2 cellular contexts compared by ENCODE assay signal in genomic region chr19:19334989-19335344, GRCh38.
TF ChIP-seq lines count a peak whose summit lies in the region.

No MANE protein-coding gene starts in this region.

TF ChIP-seq in HepG2, 621 proteins besides CTCF, POLR2A, EP300 and RAD21:
- TF ChIP-seq NFE2 (CRISPR knock-in tag; IDR thresholded peaks at IDR 0.05) = no peak
- no peak for TF ChIP-seq SNAPC5 (CRISPR knock-in tag; IDR thresholded peaks at IDR 0.05; ENCODE audit: borderline replicate concordance)
- peak; percentile 72 for TF ChIP-seq RBM22 (optimal IDR thresholded peaks at IDR 0.05; ENCODE audit: low read length)
- TF ChIP-seq SKI (IDR thresholded peaks at IDR 0.05; ENCODE audit: partially characterized antibody) = no peak
- TF ChIP-seq ZNF232 (CRISPR knock-in tag; IDR thresholded peaks at IDR 0.05; ENCODE audit: borderline replicate concordance) = no peak
- TF ChIP-seq IRX3 (CRISPR knock-in tag; IDR thresholded peaks at IDR 0.05; ENCODE audit: borderline replicate concordance, low read depth) = no peak
- no peak for TF ChIP-seq PRDM10 (CRISPR knock-in tag; IDR thresholded peaks at IDR 0.05; ENCODE audit: low read depth)
- TF ChIP-seq ZNF883 (CRISPR knock-in tag; IDR thresholded peaks at IDR 0.05; ENCODE audit: not compliant biosample characterization) = no peak
- no peak for TF ChIP-seq GLMP (CRISPR knock-in tag; IDR thresholded peaks at IDR 0.05; ENCODE audit: borderline replicate concordance)
TF ChIP-seq in HepG2: peak in this region for 1.

TF ChIP-seq in H1, 55 proteins besides CTCF, POLR2A, EP300 and RAD21:
- no peak for TF ChIP-seq MAX (IDR thresholded peaks at IDR 0.05)
- no peak for TF ChIP-seq MAFK (IDR thresholded peaks at IDR 0.05; ENCODE audit: low read depth, low read length)
- TF ChIP-seq ASH2L (IDR thresholded peaks at IDR 0.05; ENCODE audit: low read length) = no peak
- TF ChIP-seq SUZ12 (IDR thresholded peaks at IDR 0.05; ENCODE audit: low read length) = no peak
- no peak for TF ChIP-seq SIRT6 (IDR thresholded peaks at IDR 0.05; ENCODE audit: low read length)
- no peak for TF ChIP-seq CTBP2 (IDR thresholded peaks at IDR 0.05; ENCODE audit: borderline replicate concordance, insufficient read depth, insufficient read length, low read length)
- TF ChIP-seq EGR1 (IDR thresholded peaks at IDR 0.05; ENCODE audit: borderline replicate concordance, low read depth, low read length) = no peak
